Comparison of ENCODE assay signal across 10 cellular contexts in the genomic region with DNA sequence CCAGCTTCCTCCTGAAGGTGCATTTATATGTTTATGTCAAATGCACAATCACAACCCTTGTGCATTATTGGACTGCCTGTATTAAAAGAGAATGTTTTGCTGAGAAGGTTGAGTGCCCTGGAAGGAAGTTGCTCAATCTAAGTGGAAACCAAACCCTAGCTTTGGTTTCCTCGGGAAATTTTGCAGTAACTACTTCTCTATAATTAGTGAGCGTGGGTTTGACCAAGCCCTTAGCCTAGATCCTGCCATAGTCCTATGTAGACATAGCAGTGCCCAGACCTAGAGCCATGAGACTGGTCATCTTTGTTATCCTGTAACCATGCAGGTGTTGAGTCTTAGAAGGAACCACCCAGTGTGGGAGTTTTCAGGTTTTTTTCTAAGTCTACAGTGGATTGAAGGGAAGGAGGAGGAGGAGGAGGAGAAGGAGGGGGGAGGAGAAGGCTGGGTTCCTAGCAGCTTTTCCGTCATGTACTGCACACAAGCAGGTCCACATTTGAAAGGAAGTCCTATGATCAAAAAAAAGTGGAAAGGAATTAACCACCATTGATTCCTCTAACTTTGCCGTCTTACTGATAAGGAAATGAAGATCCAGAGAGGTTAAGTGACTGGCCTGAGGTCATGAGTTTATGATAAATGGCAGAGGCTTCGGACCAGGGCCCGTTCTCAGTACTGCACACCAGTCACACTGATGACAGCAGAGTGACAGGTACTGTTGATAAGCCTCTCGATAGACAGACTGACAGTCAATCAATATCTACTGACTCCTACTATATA.
DNase-seq lines count a peak whose midpoint lies in the region; ATAC-seq, FAIRE-seq and TF ChIP-seq lines count a peak whose summit lies in the region.
"Had no signal": no experiment of that assay in that cellular context is flagged by ENCODE, and none has a peak within 500 bp of the region (broad histone marks: within the 10 kb centered on the region; RNA-seq: fewer than 3 reads in every experiment).

No MANE protein-coding gene starts in this region.

- H3K4me3 ChIP-seq in IMR-90 (ENCODE audit: insufficient read depth, low read depth, low read length) (no peak overlapping the region), GM12878 (no peak overlapping the region; the same call in 1 of the 2 replicates)

- dilution Hi-C loops in IMR-90 (cut with HindIII; ENCODE audit: low sequenced_read_pairs, unreplicated experiment), result no loop called here

- peak overlapping the region; percentile 72 for H3K23ac ChIP-seq in IMR-90 (ENCODE audit: low read depth, low read length)

- FAIRE-seq in GM12878 (lab: Jason Lieb, UNC), result peak; percentile 76

- H3K14ac ChIP-seq in IMR-90 (replicated peaks; ENCODE audit: low read depth, low read length), result peak overlapping the region; percentile 40; the same call in 1 of the 2 replicates

- RAD21 ChIA-PET in GM12878 (lab: Charles Lee; ENCODE audit: unreplicated experiment), result interaction anchor here (0.6 to 2.3 kb wide), 3 partner anchors 16 to 96 kb away, joined by 3 to 7 read pairs (median 5); no protein-coding TSS in a partner anchor

- TF ChIP-seq EP300 in GM12878 (IDR thresholded peaks at IDR 0.05; ENCODE audit: borderline replicate concordance in 1 of 2, control insufficient read depth in 1 of 2, low read depth in 2 of 2, low read length in 2 of 2), result no peak

- BruUV-seq in IMR-90 (replicated peaks; lab: Mats Ljungman, UMichigan) (no TSS peak), GM12878 (replicated peaks; lab: Mats Ljungman, UMichigan) (no TSS peak)

- no peak overlapping the region for H3K27ac ChIP-seq in IMR-90 (ENCODE audit: insufficient read depth, low read length)
- peak overlapping the region; percentile 35 for H3K27ac ChIP-seq in GM12878 (ENCODE audit: control insufficient read depth, insufficient read depth)

- H3K27me3 ChIP-seq in IMR-90 (ENCODE audit: control insufficient read depth, insufficient read depth, low read length), result no peaks in the 10 kb centered on the region
- H3K27me3 ChIP-seq in GM12878 (replicated peaks in 1 of 2; ENCODE audit: control insufficient read depth in 2 of 2, insufficient read depth in 2 of 2, low read length in 1 of 2), result no peaks in the 10 kb centered on the region

- H3K79me1 ChIP-seq in IMR-90 (ENCODE audit: low read depth in 1 of 2, low read length in 2 of 2), result no peaks in the 10 kb centered on the region

- H2AK9ac ChIP-seq in IMR-90 (replicated peaks; ENCODE audit: low read depth, low read length, poor library complexity), result no peak overlapping the region

- no CpG with 5 or more reads among the region's 7 CpGs for WGBS in IMR-90 (ENCODE audit: extremely low coverage in 2 of 2, insufficient read length in 1 of 2), 2 experiments
- WGBS in GM12878 (ENCODE audit: insufficient coverage, insufficient replicate concordance, low lambda C conversion rate, missing lambda C conversion rate), result 35% methylated on average over 7 of the region's 7 CpGs

- CTCF ChIA-PET in IMR-90 (lab: Yijun Ruan, JAX) (interaction anchor here (0.7 to 0.9 kb wide), 3 partner anchors 33 to 86 kb away, joined by 3 to 5 read pairs (median 3); no protein-coding TSS in a partner anchor), GM12878 (lab: Yijun Ruan, JAX) (interaction anchor here (1.3 to 2.0 kb wide), 3 partner anchors 9 to 96 kb away, joined by 5 to 6 read pairs (median 5); no protein-coding TSS in a partner anchor)

- peak overlapping the region; percentile 92 for H2BK120ac ChIP-seq in IMR-90 (ENCODE audit: low read depth, low read length)

- peak overlapping the region; percentile 98 for H2BK20ac ChIP-seq in IMR-90 (ENCODE audit: low read depth, low read length)

- H2BK15ac ChIP-seq in IMR-90 (ENCODE audit: low read depth, low read length), result peak overlapping the region; percentile 71; the same call in 2 of the 3 replicates

- in situ Hi-C loops in IMR-90 (cut with MboI; ENCODE audit: low sequenced_read_pairs), result no loop called here
- in situ Hi-C loops in GM12878 (cut with MboI), result loop anchor here (5.0 kb wide), 1 partner anchor 47 kb away; no protein-coding TSS in a partner anchor
- in situ Hi-C loops in G401 (cut with HindIII; ENCODE audit: low sequenced_read_pairs), result no loop called here

- H4K91ac ChIP-seq in IMR-90 (ENCODE audit: insufficient read depth, low read depth, low read length), result peak overlapping the region; percentile 54

- no peak overlapping the region for H2AFZ ChIP-seq in IMR-90 (replicated peaks; ENCODE audit: low read length, poor library complexity)
- H2AFZ ChIP-seq in GM12878 (ENCODE audit: control insufficient read depth, low read depth, low read length), result peak overlapping the region; percentile 8

- TF ChIP-seq RAD21 in IMR-90 (IDR thresholded peaks at IDR 0.05; ENCODE audit: low read length) (no peak), GM12878 (IDR thresholded peaks at IDR 0.05; ENCODE audit: insufficient read depth, low read depth, low read length) (no peak)

- no peak overlapping the region for H3K9ac ChIP-seq in IMR-90 (ENCODE audit: low read depth, low read length)
- no peak overlapping the region for H3K9ac ChIP-seq in GM12878 (ENCODE audit: control insufficient read depth, insufficient read depth, low read length)

- ATAC-seq in IMR-90 (ENCODE audit: low read depth) (no peak), GM12878 (peak; percentile 88), sciatic nerve (peak; percentile 6)

- H2AK5ac ChIP-seq in IMR-90 (ENCODE audit: low read depth, low read length), result peak overlapping the region; percentile 91; the same call in 1 of the 2 replicates

- POLR2A ChIA-PET in IMR-90 (lab: Charles Lee; ENCODE audit: unreplicated experiment), result no interaction called here
- POLR2A ChIA-PET in GM12878 (lab: Charles Lee), result interaction anchor here (0.8 to 1.6 kb wide), 2 partner anchors 22 to 70 kb away, joined by 3 read pairs; no protein-coding TSS in a partner anchor

- TF ChIP-seq CTCF in GM20000 (IDR thresholded peaks at IDR 0.05; ENCODE audit: extremely low read depth, missing control alignments) (no peak), IMR-90 (conservative IDR thresholded peaks at IDR 0.05; ENCODE audit: low read depth, low read length) (no peak), GM12878 (IDR thresholded peaks at IDR 0.05 in 2 of 3, conservative IDR thresholded peaks at IDR 0.05 in 1 of 3; ENCODE audit: control insufficient read depth in 2 of 3, extremely low read depth in 1 of 3, insufficient read depth in 1 of 3, low read depth in 3 of 3, low read length in 3 of 3) (no peak)

- H3K4ac ChIP-seq in IMR-90 (ENCODE audit: low read depth, low read length), result peak overlapping the region; percentile 75

- peak overlapping the region; percentile 8; the same call in 1 of the 2 replicates for H4K5ac ChIP-seq in IMR-90 (ENCODE audit: low read depth, low read length)

- H3K4me1 ChIP-seq in IMR-90 (ENCODE audit: control insufficient read depth, insufficient read depth, low read length) (peaks cover 11% of the 10 kb centered on the region), GM12878 (ENCODE audit: control insufficient read depth, insufficient read depth, low read length) (peaks cover 20% of the 10 kb centered on the region)

- intact Hi-C loops in IMR-90 (cut with micrococcal nuclease) (no loop called here), GM12878 (cut with micrococcal nuclease; ENCODE audit: unreplicated experiment) (no loop called here), sciatic nerve (cut with DNase I) (no loop called here)

- no peaks in the 10 kb centered on the region for H3K36me3 ChIP-seq in IMR-90 (ENCODE audit: control insufficient read depth, insufficient read depth, low read length)
- H3K36me3 ChIP-seq in GM12878 (ENCODE audit: control insufficient read depth in 2 of 2, insufficient read depth in 2 of 2, low read length in 1 of 2), result no peaks in the 10 kb centered on the region

- peak overlapping the region; percentile 78 for H3K4me2 ChIP-seq in IMR-90 (ENCODE audit: low read depth, low read length)
- H3K4me2 ChIP-seq in GM12878 (ENCODE audit: control insufficient read depth, insufficient read depth), result peak overlapping the region; percentile 58

- DNase-seq in GM20000 (ENCODE audit: low spot score) (peak; percentile 26), IMR-90 (no peak), GM12878 (ENCODE audit: low read depth, low spot score) (peak; percentile 43), sciatic nerve (ENCODE audit: low spot score) (peak; percentile 12), HuH-7.5 (ENCODE audit: low spot score) (no peak), G401 (ENCODE audit: low spot score) (no peak), putamen (ENCODE audit: low spot score) (no peak)
- no peak for DNase-seq in stimulated activated CD4-positive, alpha-beta T cell treated with anti-CD3 and anti-CD28 coated beads, Interleukin-4, amount 100 ng/mL, for 4 hours
- DNase-seq: SHP77 treated with DMSO at 0.1 percent for 48 hours; stimulated activated CD4-positive, alpha-beta T cell treated with anti-CD3 and anti-CD28 coated beads, Interleukin-2, amount 100 ng/mL, for 48 hours had no signal

- TF ChIP-seq POLR2A in IMR-90 (IDR thresholded peaks at IDR 0.05; ENCODE audit: low read depth, low read length) (no peak), GM12878 (IDR thresholded peaks at IDR 0.05; ENCODE audit: low read depth, low read length) (no peak)

- H4K8ac ChIP-seq in IMR-90 (ENCODE audit: low read depth in 2 of 2, low read length in 2 of 2), result peak overlapping the region in 1 of 2 experiments; percentile 39; a peak in 1 of 4 replicates

- H3K79me2 ChIP-seq in GM12878 (ENCODE audit: control insufficient read depth, insufficient read depth, low read length), result no peaks in the 10 kb centered on the region

- no peaks in the 10 kb centered on the region for H4K20me1 ChIP-seq in IMR-90 (ENCODE audit: insufficient read depth, low read length)
- no peaks in the 10 kb centered on the region for H4K20me1 ChIP-seq in GM12878 (ENCODE audit: control insufficient read depth, insufficient read depth)

- H2BK5ac ChIP-seq in IMR-90 (ENCODE audit: low read depth, low read length, poor library complexity, severe bottlenecking), result no peak overlapping the region

- peak overlapping the region; percentile 82; the same call in 1 of the 2 replicates for H3K18ac ChIP-seq in IMR-90 (ENCODE audit: low read depth, low read length)

- H3K9me1 ChIP-seq in IMR-90 (ENCODE audit: insufficient read depth, low read length), result peaks cover 15% of the 10 kb centered on the region

- H3K56ac ChIP-seq in IMR-90 (ENCODE audit: extremely low read depth, insufficient read depth, low read length), result no peak overlapping the region

- SMC1A ChIA-PET in GM12878 (lab: Charles Lee; ENCODE audit: uncharacterized antibody, unreplicated experiment), result interaction anchor here (0.7 to 3.1 kb wide), 13 partner anchors 9 to 155 kb away, joined by 3 to 10 read pairs (median 4); a partner anchor contains a TSS

- H3K9me3 ChIP-seq in IMR-90 (ENCODE audit: control insufficient read depth, insufficient read depth, low read length) (peaks cover 5% of the 10 kb centered on the region), GM12878 (replicated peaks; ENCODE audit: control insufficient read depth, insufficient read depth, low read length) (no peaks in the 10 kb centered on the region; the same call in 2 of the 3 replicates)

TF ChIP-seq in GM12878, 131 proteins besides CTCF, POLR2A, EP300 and RAD21 (continues in another document):
- TF ChIP-seq CHD1 (IDR thresholded peaks at IDR 0.05; ENCODE audit: low read depth, low read length), result no peak
- TF ChIP-seq, protein P1, sequence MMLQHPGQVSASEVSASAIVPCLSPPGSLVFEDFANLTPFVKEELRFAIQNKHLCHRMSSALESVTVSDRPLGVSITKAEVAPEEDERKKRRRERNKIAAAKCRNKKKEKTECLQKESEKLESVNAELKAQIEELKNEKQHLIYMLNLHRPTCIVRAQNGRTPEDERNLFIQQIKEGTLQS (IDR thresholded peaks at IDR 0.05; ENCODE audit: borderline replicate concordance, extremely low read depth, low read depth, low read length), result no peak

Comparison
In these comparisons a context has a peak if more than half of its experiments do, and no peak if none do; other contexts are left out.
1. DNase-seq: peak in GM20000 (single experiment), GM12878 (single experiment) and sciatic nerve (single experiment); none in IMR-90 (single experiment), HuH-7.5 (single experiment), G401 (single experiment), putamen (single experiment) and stimulated activated CD4-positive, alpha-beta T cell treated with anti-CD3 and anti-CD28 coated beads, Interleukin-4, amount 100 ng/mL, for 4 hours (0 of 2).